ENCODE assay signal across 9 cellular contexts in genomic region chr3:39149059-39149455, GRCh38. TPM values are rescaled to one million over a fixed set of nuclear protein-coding genes. Genes with fewer than 3 reads are reported as not detected.
DNase-seq lines count a peak whose midpoint lies in the region; ATAC-seq, FAIRE-seq and TF ChIP-seq lines count a peak whose summit lies in the region.
"Had no signal": no experiment of that assay in that cellular context is flagged by ENCODE, and none has a peak within 500 bp of the region (broad histone marks: within the 10 kb centered on the region; RNA-seq: fewer than 3 reads in every experiment).

No MANE protein-coding gene starts in this region.

- WGBS in small intestine, 3 donors, result 69 to 79% (median 76%) methylated on average over 4 of the region's 4 CpGs

- H3K27ac Mint-ChIP-seq in CD4-positive, alpha-beta T cell, result peak overlapping the region; percentile 97
- peak overlapping the region; percentile 94 for H3K27ac Mint-ChIP-seq in central memory CD8-positive, alpha-beta T cell (ENCODE audit: low read depth)
- H3K27ac Mint-ChIP-seq in neural progenitor cell, result peak overlapping the region; percentile 23

- H3K9ac ChIP-seq in MM.1S (ENCODE audit: low read length) (no peak overlapping the region), neural progenitor cell (no peak overlapping the region)

- no peaks in the 10 kb centered on the region for H3K9me2 ChIP-seq in MM.1S (replicated peaks; ENCODE audit: insufficient read depth, low read length)

- H3K4me3 ChIP-seq in MM.1S (ENCODE audit: low read length) (no peak overlapping the region), neural progenitor cell (no peak overlapping the region), small intestine (ENCODE audit: low read depth in 1 of 2, low read length in 2 of 2) (no peak overlapping the region)

- H3K36me3 ChIP-seq in MM.1S (replicated peaks; ENCODE audit: insufficient read depth, low read length) (no peaks in the 10 kb centered on the region; the same call in 1 of the 2 replicates), neural progenitor cell (no peaks in the 10 kb centered on the region), small intestine (ENCODE audit: control insufficient read depth in 2 of 2, insufficient read depth in 2 of 2, low read length in 2 of 2) (peaks cover 8 to 12% of the 10 kb centered on the region in 2 donors)

- DNase-seq in CD4-positive, alpha-beta T cell, result no peak
- DNase-seq in MM.1S, result no peak
- no peak for DNase-seq in central memory CD8-positive, alpha-beta T cell (ENCODE audit: low spot score in 2 of 2)
- no peak for DNase-seq in neural progenitor cell (ENCODE audit: low spot score)
- no peak for DNase-seq in small intestine
- DNase-seq in DMS 273 treated with DMSO at 0.1 percent for 48 hours (lab: John Stamatoyannopoulos, UW), result no peak
- no peak for DNase-seq in SHP77 treated with DMSO at 0.1 percent for 48 hours (lab: John Stamatoyannopoulos, UW)

- FAIRE-seq in small intestine (lab: Jason Lieb, UNC), result no peak

- POLR2A ChIA-PET in CD4-positive, alpha-beta T cell (lab: Charles Lee), result interaction anchor here (1.4 kb wide), 1 partner anchor 8 kb away, joined by 3 read pairs; no protein-coding TSS in a partner anchor

- H3K4me1 ChIP-seq in MM.1S (ENCODE audit: low read length) (peaks cover 49% of the 10 kb centered on the region), neural progenitor cell (peaks cover 25% of the 10 kb centered on the region), small intestine (ENCODE audit: control insufficient read depth in 2 of 2, insufficient read depth in 1 of 2, low read depth in 1 of 2, low read length in 1 of 2) (peaks cover 21 to 32% of the 10 kb centered on the region in 2 donors)

- no peaks in the 10 kb centered on the region for H3K27me3 ChIP-seq in CD4-positive, alpha-beta T cell (ENCODE audit: control insufficient read depth, insufficient read depth, low read length)
- H3K27me3 ChIP-seq in MM.1S (replicated peaks; ENCODE audit: insufficient read depth, low read length) (no peaks in the 10 kb centered on the region), neural progenitor cell (peaks cover 11% of the 10 kb centered on the region), small intestine (ENCODE audit: control insufficient read depth in 2 of 2, insufficient read depth in 2 of 2, low read length in 2 of 2) (no peaks in the 10 kb centered on the region)

- peaks cover 37% of the 10 kb centered on the region for H3F3A ChIP-seq in MM.1S (ENCODE audit: insufficient read depth, low read length)
- peaks cover 31% of the 10 kb centered on the region for H3F3A ChIP-seq in neural progenitor cell (ENCODE audit: low read depth)

- H3K4me3 Mint-ChIP-seq in CD4-positive, alpha-beta T cell, result peak overlapping the region; percentile 93
- H3K4me3 Mint-ChIP-seq in central memory CD8-positive, alpha-beta T cell, result peak overlapping the region; percentile 86
- peak overlapping the region; percentile 41 for H3K4me3 Mint-ChIP-seq in neural progenitor cell

- intact Hi-C loops in CD4-positive, alpha-beta T cell (cut with DNase I, micrococcal nuclease), result loop anchor here in 1 of 2 experiments (10.0 kb wide), 1 partner anchor 94 kb away; the partner anchor contains the start of genes SCN11A and WDR48

- H3K4me1 Mint-ChIP-seq in CD4-positive, alpha-beta T cell (ENCODE audit: low read depth), result peaks cover 80% of the 10 kb centered on the region
- peaks cover 80% of the 10 kb centered on the region for H3K4me1 Mint-ChIP-seq in central memory CD8-positive, alpha-beta T cell
- peaks cover 74% of the 10 kb centered on the region for H3K4me1 Mint-ChIP-seq in neural progenitor cell

- H4K20me1 ChIP-seq in MM.1S (ENCODE audit: insufficient read depth, low read length) (no peaks in the 10 kb centered on the region), neural progenitor cell (ENCODE audit: low read depth) (peaks cover 35% of the 10 kb centered on the region)

- no peaks in the 10 kb centered on the region for H3K9me3 ChIP-seq in CD4-positive, alpha-beta T cell (ENCODE audit: control insufficient read depth, low read length)
- H3K9me3 ChIP-seq in MM.1S (replicated peaks; ENCODE audit: insufficient read depth, low read length), result no peaks in the 10 kb centered on the region
- no peaks in the 10 kb centered on the region for H3K9me3 ChIP-seq in neural progenitor cell (ENCODE audit: low read depth)
- H3K9me3 ChIP-seq in small intestine (ENCODE audit: control insufficient read depth, low read depth), result no peaks in the 10 kb centered on the region

- ATAC-seq in CD4-positive, alpha-beta T cell (ENCODE audit: poor library complexity), result no peak
- ATAC-seq in central memory CD8-positive, alpha-beta T cell (replicated peaks; ENCODE audit: extremely low read depth, poor library complexity, severe bottlenecking), result no peak
- ATAC-seq in GM18505 (IDR thresholded peaks at IDR 0.05; ENCODE audit: unreplicated experiment), result no peak

- H3K79me2 ChIP-seq in MM.1S (ENCODE audit: low read length) (peaks cover 72% of the 10 kb centered on the region), neural progenitor cell (ENCODE audit: low read depth) (peaks cover 23% of the 10 kb centered on the region)

- H3K36me3 Mint-ChIP-seq in CD4-positive, alpha-beta T cell (ENCODE audit: low read depth), result peaks cover 64% of the 10 kb centered on the region
- peaks cover 59% of the 10 kb centered on the region for H3K36me3 Mint-ChIP-seq in central memory CD8-positive, alpha-beta T cell (ENCODE audit: insufficient read depth)
- H3K36me3 Mint-ChIP-seq in neural progenitor cell, result peaks cover 4% of the 10 kb centered on the region

- H3K4me2 ChIP-seq in MM.1S (ENCODE audit: low read depth, low read length), result peak overlapping the region; percentile 84; the same call in 1 of the 2 replicates
- no peak overlapping the region for H3K4me2 ChIP-seq in neural progenitor cell

- CTCF ChIA-PET in CD4-positive, alpha-beta T cell (lab: Charles Lee), result no interaction called here

- H3K27me3 Mint-ChIP-seq in CD4-positive, alpha-beta T cell, result peaks cover 4% of the 10 kb centered on the region
- H3K27me3 Mint-ChIP-seq in central memory CD8-positive, alpha-beta T cell, result no peaks in the 10 kb centered on the region
- peaks cover 14% of the 10 kb centered on the region for H3K27me3 Mint-ChIP-seq in neural progenitor cell (ENCODE audit: insufficient read depth, low read depth)

- H2AFZ ChIP-seq in MM.1S (ENCODE audit: low read length), result no peak overlapping the region
- H2AFZ ChIP-seq in neural progenitor cell (replicated peaks), result no peak overlapping the region

- H3K9me3 Mint-ChIP-seq in CD4-positive, alpha-beta T cell, result no peaks in the 10 kb centered on the region
- no peaks in the 10 kb centered on the region for H3K9me3 Mint-ChIP-seq in central memory CD8-positive, alpha-beta T cell
- no peaks in the 10 kb centered on the region for H3K9me3 Mint-ChIP-seq in neural progenitor cell

- H3K27ac ChIP-seq in CD4-positive, alpha-beta T cell (ENCODE audit: low read depth, low read length), result peak overlapping the region; percentile 64
- H3K27ac ChIP-seq in MM.1S (ENCODE audit: low read length), result no peak overlapping the region
- H3K27ac ChIP-seq in neural progenitor cell, result no peak overlapping the region
- peak overlapping the region in 1 of 2 donors; percentile 95 for H3K27ac ChIP-seq in small intestine (ENCODE audit: low read depth in 1 of 2, low read length in 1 of 2)

- TF ChIP-seq POLR2A in GM18505 (IDR thresholded peaks at IDR 0.05; ENCODE audit: borderline replicate concordance, extremely low read depth, insufficient read depth, insufficient read length), result no peak

- no peak for TF ChIP-seq CTCF in CD4-positive, alpha-beta T cell (IDR thresholded peaks at IDR 0.05)
- TF ChIP-seq CTCF in MM.1S (IDR thresholded peaks at IDR 0.05; ENCODE audit: low read length) (no peak), neural progenitor cell (IDR thresholded peaks at IDR 0.05) (no peak)

RNA-seq across cellular contexts. Expression of gene CSRNP1, which starts 4.3 kb away (rescaled TPM):
- 100 to 1,000 TPM; 357 to 368 TPM for total RNA-seq in CD4-positive, alpha-beta T cell
- total RNA-seq in neural progenitor cell (ENCODE audit: low replicate concordance), result 1.9 and 6.5 TPM in 2 replicates
- polyA plus RNA-seq in small intestine, result 10 to 100 TPM; 15.1 to 34.3 (median 17.9) TPM

RNA-seq across cellular contexts. Expression of gene TTC21A, which starts 41.6 kb away (rescaled TPM):
- 1 to 10 TPM; 4.1 to 5.2 TPM for total RNA-seq in CD4-positive, alpha-beta T cell
- 1.2 and 2.3 TPM in 2 replicates for total RNA-seq in neural progenitor cell (ENCODE audit: low replicate concordance)
- 10 to 100 TPM in 2 of 3 donors, 1 to 10 TPM in 1; 1.7 to 12.7 (median 10.5) TPM for polyA plus RNA-seq in small intestine

RNA-seq across cellular contexts. Expression of gene GORASP1, which starts 41.6 kb away (rescaled TPM):
- total RNA-seq in CD4-positive, alpha-beta T cell, result 10 to 100 TPM; 29.1 to 31.5 TPM
- 18.0 and 38.5 TPM in 2 replicates for total RNA-seq in neural progenitor cell (ENCODE audit: low replicate concordance)
- 10 to 100 TPM; 30.5 to 49.0 (median 35.9) TPM for polyA plus RNA-seq in small intestine

RNA-seq across cellular contexts. Expression of gene XIRP1, which starts 43.3 kb away (rescaled TPM):
- not detected for total RNA-seq in CD4-positive, alpha-beta T cell
- total RNA-seq in neural progenitor cell (ENCODE audit: low replicate concordance), result not detected in 2 replicates
- 1 to 10 TPM in 2 of 3 donors, under 1 TPM in 1; 0.15 to 5.4 (median 1.6) TPM for polyA plus RNA-seq in small intestine
- total RNA-seq: NCI-H460 had no signal

Comparison
In these comparisons a context has a peak if more than half of its experiments do, and no peak if none do; other contexts are left out.
1. H3K27ac Mint-ChIP-seq: peak in every context shown above with its lines; median percentile 97 in CD4-positive, alpha-beta T cell; 94 in central memory CD8-positive, alpha-beta T cell; 23 in neural progenitor cell.
2. H3K4me3 Mint-ChIP-seq: peak in every context shown above with its lines; median percentile 93 in CD4-positive, alpha-beta T cell; 86 in central memory CD8-positive, alpha-beta T cell; 41 in neural progenitor cell.
3. RNA of gene CSRNP1, which starts 4.3 kb away (total RNA-seq): 357 to 368 TPM in CD4-positive, alpha-beta T cell; 1.9 to 6.5 TPM in neural progenitor cell; every median in the first group is over 10 times any median in the second.